16 cellular contexts compared by ENCODE assay signal in genomic region chr2:96601382-96602292, GRCh38. TPM values are rescaled to one million over a fixed set of nuclear protein-coding genes. Genes with fewer than 3 reads are reported as not detected.
DNase-seq lines count a peak whose midpoint lies in the region; ATAC-seq and TF ChIP-seq lines count a peak whose summit lies in the region.
"Had no signal": no experiment of that assay in that cellular context is flagged by ENCODE, and none has a peak within 500 bp of the region (broad histone marks: within the 10 kb centered on the region; RNA-seq: fewer than 3 reads in every experiment).

No MANE protein-coding gene starts in this region.

- peak overlapping the region; percentile 77 for H3K27ac Mint-ChIP-seq in activated CD8-positive, alpha-beta T cell treated with anti-CD3 and anti-CD28 coated beads, Interleukin-2, amount 10 ng/mL, durations not matched to agents 7 days and 5 days
- H3K27ac Mint-ChIP-seq: GM23338 had no signal

- 90 to 93% (median 91%) methylated on average over 8 of the region's 8 CpGs for WGBS in heart left ventricle, 4 donors
- 86% methylated on average over 2 of the region's 8 CpGs for whole genome bisulfite sequencing in right lobe of liver (ENCODE audit: insufficient coverage, low coverage, low lambda C conversion rate, missing lambda C conversion rate)

- H3K27me3 ChIP-seq in heart left ventricle, result no peaks in the 10 kb centered on the region
- H3K27me3 ChIP-seq in left ventricle myocardium inferior (ENCODE audit: low read depth), result no peaks in the 10 kb centered on the region
- H3K27me3 ChIP-seq in right lobe of liver, result no peaks in the 10 kb centered on the region
- H3K27me3 ChIP-seq: esophagus squamous epithelium had no signal

- POLR2A ChIA-PET in activated CD8-positive, alpha-beta T cell treated with anti-CD3 and anti-CD28 coated beads, Interleukin-2, amount 10 ng/mL, durations not matched to agents 7 days and 5 days (lab: Charles Lee), result interaction anchor here (0.6 to 0.9 kb wide), 2 partner anchors 10 to 16 kb away, joined by 3 to 4 read pairs; no protein-coding TSS in a partner anchor

- peaks cover 34% of the 10 kb centered on the region for H3K4me1 Mint-ChIP-seq in activated CD8-positive, alpha-beta T cell treated with anti-CD3 and anti-CD28 coated beads, Interleukin-2, amount 10 ng/mL, durations not matched to agents 7 days and 5 days (ENCODE audit: low read depth)
- H3K4me1 Mint-ChIP-seq: GM23338 had no signal

- peaks cover 85% of the 10 kb centered on the region for H3K36me3 Mint-ChIP-seq in activated CD8-positive, alpha-beta T cell treated with anti-CD3 and anti-CD28 coated beads, Interleukin-2, amount 10 ng/mL, durations not matched to agents 7 days and 5 days (ENCODE audit: low read depth)

- no peak for TF ChIP-seq POLR2A in heart left ventricle (IDR thresholded peaks at IDR 0.05)
- TF ChIP-seq POLR2A in right lobe of liver (IDR thresholded peaks at IDR 0.05), result no peak

- H3K36me3 ChIP-seq in heart left ventricle (peaks cover 0 to 100% (median 98%) of the 10 kb centered on the region in 9 donors), left ventricle myocardium inferior (peaks cover 97% of the 10 kb centered on the region), right lobe of liver (peaks cover 0 to 79% (median 30%) of the 10 kb centered on the region in 4 donors)

- no peaks in the 10 kb centered on the region for H3K9me3 Mint-ChIP-seq in activated CD8-positive, alpha-beta T cell treated with anti-CD3 and anti-CD28 coated beads, Interleukin-2, amount 10 ng/mL, durations not matched to agents 7 days and 5 days (ENCODE audit: insufficient read depth)
- H3K9me3 Mint-ChIP-seq: GM23338 had no signal

- TF ChIP-seq CTCF in heart left ventricle (IDR thresholded peaks at IDR 0.05) (no peak), left ventricle myocardium inferior (IDR thresholded peaks at IDR 0.05; ENCODE audit: borderline replicate concordance) (no peak), right lobe of liver (IDR thresholded peaks at IDR 0.05) (no peak)

- no peaks in the 10 kb centered on the region for H3K27me3 Mint-ChIP-seq in activated CD8-positive, alpha-beta T cell treated with anti-CD3 and anti-CD28 coated beads, Interleukin-2, amount 10 ng/mL, durations not matched to agents 7 days and 5 days (ENCODE audit: low read depth)

- H3K4me3 ChIP-seq in heart left ventricle, result no peak overlapping the region
- H3K4me3 ChIP-seq in left ventricle myocardium inferior, result no peak overlapping the region
- H3K4me3 ChIP-seq in right lobe of liver, result no peak overlapping the region
- H3K4me3 ChIP-seq: esophagus squamous epithelium, GM12878, GM23338, lower lobe of right lung had no signal

- H3K27ac ChIP-seq in heart left ventricle (no peak overlapping the region), left ventricle myocardium inferior (replicated peaks) (no peak overlapping the region), right lobe of liver (peak overlapping the region; percentile 35 to 75 (median 41))
- H3K27ac ChIP-seq: esophagus squamous epithelium, lower lobe of right lung had no signal

- H3K4me3 Mint-ChIP-seq in activated CD8-positive, alpha-beta T cell treated with anti-CD3 and anti-CD28 coated beads, Interleukin-2, amount 10 ng/mL, durations not matched to agents 7 days and 5 days, result no peak overlapping the region
- H3K4me3 Mint-ChIP-seq: GM23338 had no signal

- DNase-seq in heart left ventricle, result no peak
- no peak for DNase-seq in left ventricle myocardium inferior
- DNase-seq in activated CD8-positive, alpha-beta T cell treated with anti-CD3 and anti-CD28 coated beads, Interleukin-2, amount 10 ng/mL, durations not matched to agents 7 days and 5 days, result no peak
- DNase-seq in right lobe of liver, result peak in 2 of 3 donors; percentile 74 to 83
- DNase-seq in NCI-H774 (lab: John Stamatoyannopoulos, UW), result no peak
- DNase-seq in COLO668 (lab: John Stamatoyannopoulos, UW; ENCODE audit: unreplicated experiment), result no peak
- DNase-seq: activated CD4-positive, CD25-positive, alpha-beta regulatory T cell; esophagus squamous epithelium; lower lobe of right lung; NK-92 treated with Interleukin-12 subunit alpha and Interleukin-12 subunit beta, amount 100 ng/mL, for 24 hours; occipital lobe; stimulated activated CD4-positive, alpha-beta T cell treated with anti-CD3 and anti-CD28 coated beads, Interleukin-12 subunit alpha, Interleukin-12 subunit beta, amount 100 ng/mL, for 4 hours had no signal

- peaks cover 0 to 19% (median 5%) of the 10 kb centered on the region in 12 donors for H3K4me1 ChIP-seq in heart left ventricle
- H3K4me1 ChIP-seq in left ventricle myocardium inferior, result peaks cover 58% of the 10 kb centered on the region
- H3K4me1 ChIP-seq in right lobe of liver, result peaks cover 0 to 21% (median 9%) of the 10 kb centered on the region in 4 donors

- ATAC-seq in heart left ventricle, result peak in 3 of 4 donors; percentile 8 to 48 (median 18)
- peak; percentile 44 for ATAC-seq in activated CD8-positive, alpha-beta T cell treated with anti-CD3 and anti-CD28 coated beads, Interleukin-2, amount 10 ng/mL, durations not matched to agents 7 days and 5 days
- peak; percentile 92 to 96 (median 94) for ATAC-seq in right lobe of liver
- ATAC-seq in HG02840 (IDR thresholded peaks at IDR 0.05; ENCODE audit: low FRiP score, unreplicated experiment), result no peak
- ATAC-seq in GM18498 (IDR thresholded peaks at IDR 0.05; ENCODE audit: unreplicated experiment), result no peak
- ATAC-seq: GM23338 had no signal

- CTCF ChIA-PET in activated CD8-positive, alpha-beta T cell treated with anti-CD3 and anti-CD28 coated beads, Interleukin-2, amount 10 ng/mL, durations not matched to agents 7 days and 5 days (lab: Charles Lee), result interaction anchor here (0.7 to 1.5 kb wide), 4 partner anchors 47 to 511 kb away, joined by 3 to 5 read pairs (median 4); partner anchors contain the start of gene ANKRD36

- intact Hi-C loops in heart left ventricle (cut with DNase I), result no loop called here
- intact Hi-C loops in left ventricle myocardium inferior (cut with micrococcal nuclease), result no loop called here
- intact Hi-C loops in right lobe of liver (cut with DNase I), result no loop called here

- H3K9me3 ChIP-seq in heart left ventricle (no peaks in the 10 kb centered on the region), left ventricle myocardium inferior (replicated peaks) (no peaks in the 10 kb centered on the region), right lobe of liver (no peaks in the 10 kb centered on the region)
- H3K9me3 ChIP-seq: esophagus squamous epithelium, lower lobe of right lung had no signal

RNA-seq across cellular contexts. Expression of gene KANSL3, which starts 36.5 kb away (rescaled TPM):
- 10 to 100 TPM; 22.7 to 38.0 (median 30.7) TPM for total RNA-seq in heart left ventricle
- 10 to 100 TPM; 13.8 to 24.0 TPM for polyA plus RNA-seq in heart left ventricle
- total RNA-seq in left ventricle myocardium inferior, result 31.7 TPM
- 10 to 100 TPM; 60.8 to 64.4 TPM for total RNA-seq in activated CD8-positive, alpha-beta T cell treated with anti-CD3 and anti-CD28 coated beads, Interleukin-2, amount 10 ng/mL, durations not matched to agents 7 days and 5 days
- 10 to 100 TPM; 17.3 to 29.3 (median 21.6) TPM for total RNA-seq in right lobe of liver

RNA-seq across cellular contexts. Expression of gene FER1L5, which starts 40.9 kb away (rescaled TPM):
- total RNA-seq in heart left ventricle (under 1 TPM in 2 of 9 donors, not detected in 7; 0.02 to 0.15 TPM), left ventricle myocardium inferior (0.05 TPM), right lobe of liver (not detected)
- under 1 TPM; 0.01 to 0.11 TPM for polyA plus RNA-seq in heart left ventricle
- total RNA-seq in activated CD8-positive, alpha-beta T cell treated with anti-CD3 and anti-CD28 coated beads, Interleukin-2, amount 10 ng/mL, durations not matched to agents 7 days and 5 days, result not detected
- total RNA-seq: GM12878 had no signal
- polyA plus RNA-seq: GM12878 had no signal

Comparison
In these comparisons a context has a peak if more than half of its experiments do, and no peak if none do; other contexts are left out.
1. ATAC-seq: peak in heart left ventricle (3 of 4), activated CD8-positive, alpha-beta T cell treated with anti-CD3 and anti-CD28 coated beads, Interleukin-2, amount 10 ng/mL, durations not matched to agents 7 days and 5 days (single experiment) and right lobe of liver (4 of 4); none in HG02840 (single experiment) and GM18498 (single experiment).
2. DNase-seq: peak in right lobe of liver (2 of 3); none in heart left ventricle (0 of 5), left ventricle myocardium inferior (single experiment), activated CD8-positive, alpha-beta T cell treated with anti-CD3 and anti-CD28 coated beads, Interleukin-2, amount 10 ng/mL, durations not matched to agents 7 days and 5 days (single experiment), NCI-H774 (single experiment) and COLO668 (single experiment).
3. H3K27ac ChIP-seq: peak in right lobe of liver (3 of 3); none in heart left ventricle (0 of 12) and left ventricle myocardium inferior (single experiment).